ENCODE assay signal across 15 cellular contexts in the genomic region with DNA sequence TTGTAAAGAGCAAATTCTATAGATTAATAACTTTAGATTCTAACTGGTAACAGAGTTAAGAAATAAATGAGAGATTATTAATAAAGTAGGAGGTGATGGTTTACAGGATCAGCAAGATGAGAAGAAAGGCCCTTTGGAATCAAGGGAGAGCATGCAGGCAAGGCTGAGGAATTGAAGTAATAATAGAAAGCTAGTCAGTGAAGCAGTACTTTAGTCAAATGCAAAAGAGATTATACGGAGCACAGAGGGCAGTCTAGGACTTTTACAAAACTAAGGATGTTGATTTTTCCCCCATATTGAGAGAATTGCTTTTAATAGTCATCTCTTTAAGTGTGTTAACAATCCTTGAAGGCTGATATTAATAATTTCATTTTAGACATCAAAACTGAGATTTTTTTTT.
A peak's percentile ranks its signal among the peaks of the same experiment; 100 is the strongest.
DNase-seq lines count a peak whose midpoint lies in the region; ATAC-seq, FAIRE-seq and TF ChIP-seq lines count a peak whose summit lies in the region.
"Had no signal": no experiment of that assay in that cellular context is flagged by ENCODE, and none has a peak within 500 bp of the region (broad histone marks: within the 10 kb centered on the region; RNA-seq: fewer than 3 reads in every experiment).

No MANE protein-coding gene starts in this region.

- peak overlapping the region; percentile 74 for H3K4me2 ChIP-seq in SU-DHL-6 (ENCODE audit: low read depth, low read length, poor library complexity, severe bottlenecking)
- H3K4me2 ChIP-seq: A549 had no signal

- H2AFZ ChIP-seq in SU-DHL-6 (ENCODE audit: low read depth, low read length, severe bottlenecking): peak overlapping the region; percentile 23

- no peak for ATAC-seq in upper lobe of right lung
- no peak for ATAC-seq in activated CD8-positive, alpha-beta T cell treated with anti-CD3 and anti-CD28 coated beads, Interleukin-2, amount 10 ng/mL, durations not matched to agents 7 days and 5 days
- ATAC-seq: A549, K562 had no signal

- H3K36me3 ChIP-seq in HUES48 (ENCODE audit: control insufficient read depth, insufficient read depth, low read length) (no peaks in the 10 kb centered on the region), SU-DHL-6 (ENCODE audit: low read length) (no peaks in the 10 kb centered on the region), upper lobe of right lung (no peaks in the 10 kb centered on the region)
- H3K36me3 ChIP-seq: HAP-1 had no signal

- FAIRE-seq in HTR-8/SVneo (lab: Jason Lieb, UNC): no peak
- FAIRE-seq: A549, K562 had no signal

- H3K4me3 ChIP-seq in HUES48 (ENCODE audit: low read depth, low read length) (no peak overlapping the region), SU-DHL-6 (ENCODE audit: insufficient read depth, low read length, poor library complexity, severe bottlenecking) (no peak overlapping the region), upper lobe of right lung (no peak overlapping the region)
- H3K4me3 ChIP-seq: A549, HAP-1, K562 had no signal

- intact Hi-C loops in Calu3 (cut with micrococcal nuclease; ENCODE audit: unreplicated experiment) (no loop called here), upper lobe of right lung (cut with DNase I) (no loop called here)

- no peak for TF ChIP-seq CTCF in Calu3 (IDR thresholded peaks at IDR 0.05; ENCODE audit: unreplicated experiment)
- TF ChIP-seq CTCF in SU-DHL-6 (IDR thresholded peaks at IDR 0.05; ENCODE audit: insufficient read depth, low read length, poor library complexity, severe bottlenecking): no peak
- TF ChIP-seq CTCF in upper lobe of right lung (IDR thresholded peaks at IDR 0.05): no peak

- H3K9me3 ChIP-seq in HUES48 (ENCODE audit: control insufficient read depth, insufficient read depth, low read length): no peaks in the 10 kb centered on the region
- H3K9me3 ChIP-seq in SU-DHL-6 (ENCODE audit: insufficient read depth, low read length): no peaks in the 10 kb centered on the region
- no peaks in the 10 kb centered on the region for H3K9me3 ChIP-seq in upper lobe of right lung
- H3K9me3 ChIP-seq: A549, Caco-2, HAP-1 had no signal

- no peaks in the 10 kb centered on the region for H4K20me1 ChIP-seq in SU-DHL-6 (ENCODE audit: low read depth, low read length)

- H3K27ac Mint-ChIP-seq in Calu3 (ENCODE audit: unreplicated experiment): peak overlapping the region; percentile 20
- H3K27ac Mint-ChIP-seq in activated CD8-positive, alpha-beta T cell treated with anti-CD3 and anti-CD28 coated beads, Interleukin-2, amount 10 ng/mL, durations not matched to agents 7 days and 5 days: no peak overlapping the region
- H3K27ac Mint-ChIP-seq: CD8-positive, alpha-beta memory T cell had no signal

- BruUV-seq in Calu3 (replicated peaks; lab: Mats Ljungman, UMichigan): no TSS peak

- DNase-seq in Calu3: no peak
- no peak for DNase-seq in upper lobe of right lung
- DNase-seq in HTR-8/SVneo (ENCODE audit: insufficient read length, low spot score): no peak
- DNase-seq in activated CD8-positive, alpha-beta T cell treated with anti-CD3 and anti-CD28 coated beads, Interleukin-2, amount 10 ng/mL, durations not matched to agents 7 days and 5 days: no peak
- no peak for DNase-seq in NCI-H2171 (lab: John Stamatoyannopoulos, UW)
- DNase-seq: Caco-2; CD8-positive, alpha-beta memory T cell; DMS53; GF-D8; GOT3 had no signal

- peaks cover 15% of the 10 kb centered on the region for H3K4me1 Mint-ChIP-seq in Calu3 (ENCODE audit: low read depth, unreplicated experiment)
- H3K4me1 Mint-ChIP-seq in activated CD8-positive, alpha-beta T cell treated with anti-CD3 and anti-CD28 coated beads, Interleukin-2, amount 10 ng/mL, durations not matched to agents 7 days and 5 days (ENCODE audit: low read depth): no peaks in the 10 kb centered on the region
- H3K4me1 Mint-ChIP-seq: CD8-positive, alpha-beta memory T cell had no signal

- POLR2A ChIA-PET in activated CD8-positive, alpha-beta T cell treated with anti-CD3 and anti-CD28 coated beads, Interleukin-2, amount 10 ng/mL, durations not matched to agents 7 days and 5 days (lab: Charles Lee): no interaction called here

- CTCF ChIA-PET in Calu3 (lab: Charles Lee): no interaction called here
- CTCF ChIA-PET in activated CD8-positive, alpha-beta T cell treated with anti-CD3 and anti-CD28 coated beads, Interleukin-2, amount 10 ng/mL, durations not matched to agents 7 days and 5 days (lab: Charles Lee): no interaction called here

- H3F3A ChIP-seq in SU-DHL-6 (ENCODE audit: insufficient read depth): peaks cover 37% of the 10 kb centered on the region

- H3K9me2 ChIP-seq in SU-DHL-6 (replicated peaks; ENCODE audit: insufficient read depth, low read length): no peaks in the 10 kb centered on the region

- H3K4me1 ChIP-seq in HUES48 (ENCODE audit: control insufficient read depth, insufficient read depth, low read length) (peaks cover 13% of the 10 kb centered on the region), upper lobe of right lung (no peaks in the 10 kb centered on the region)
- H3K4me1 ChIP-seq: A549, Caco-2 had no signal

- H3K79me2 ChIP-seq in SU-DHL-6 (ENCODE audit: insufficient read depth, low read length): no peaks in the 10 kb centered on the region

- H3K9ac ChIP-seq in HUES48 (ENCODE audit: low read depth, low read length) (no peak overlapping the region), SU-DHL-6 (ENCODE audit: low read length) (peak overlapping the region; percentile 52)

- H3K27ac ChIP-seq in HUES48 (ENCODE audit: low read depth, low read length) (peak overlapping the region; percentile 18), SU-DHL-6 (ENCODE audit: low read depth, low read length) (peak overlapping the region; percentile 99; the same call in 1 of the 2 replicates), upper lobe of right lung (peak overlapping the region; percentile 14)
- H3K27ac ChIP-seq: A549 had no signal

- H3K4me3 Mint-ChIP-seq in Calu3 (ENCODE audit: low read depth, unreplicated experiment): no peak overlapping the region
- H3K4me3 Mint-ChIP-seq in activated CD8-positive, alpha-beta T cell treated with anti-CD3 and anti-CD28 coated beads, Interleukin-2, amount 10 ng/mL, durations not matched to agents 7 days and 5 days: no peak overlapping the region
- H3K4me3 Mint-ChIP-seq: CD8-positive, alpha-beta memory T cell had no signal

- no peaks in the 10 kb centered on the region for H3K27me3 Mint-ChIP-seq in Calu3 (ENCODE audit: unreplicated experiment)
- H3K27me3 Mint-ChIP-seq in activated CD8-positive, alpha-beta T cell treated with anti-CD3 and anti-CD28 coated beads, Interleukin-2, amount 10 ng/mL, durations not matched to agents 7 days and 5 days (ENCODE audit: low read depth): no peaks in the 10 kb centered on the region
- H3K27me3 Mint-ChIP-seq: CD8-positive, alpha-beta memory T cell had no signal

- H3K27me3 ChIP-seq in HUES48 (ENCODE audit: control insufficient read depth, insufficient read depth, low read length): no peaks in the 10 kb centered on the region
- H3K27me3 ChIP-seq in SU-DHL-6 (ENCODE audit: low read length): no peaks in the 10 kb centered on the region
- no peaks in the 10 kb centered on the region for H3K27me3 ChIP-seq in upper lobe of right lung

- H3K9me3 Mint-ChIP-seq in Calu3 (ENCODE audit: low read depth, unreplicated experiment): peaks cover 8% of the 10 kb centered on the region
- no peaks in the 10 kb centered on the region for H3K9me3 Mint-ChIP-seq in activated CD8-positive, alpha-beta T cell treated with anti-CD3 and anti-CD28 coated beads, Interleukin-2, amount 10 ng/mL, durations not matched to agents 7 days and 5 days (ENCODE audit: insufficient read depth)

- no peaks in the 10 kb centered on the region for H3K36me3 Mint-ChIP-seq in Calu3 (ENCODE audit: insufficient read depth, unreplicated experiment)
- H3K36me3 Mint-ChIP-seq in activated CD8-positive, alpha-beta T cell treated with anti-CD3 and anti-CD28 coated beads, Interleukin-2, amount 10 ng/mL, durations not matched to agents 7 days and 5 days (ENCODE audit: low read depth): no peaks in the 10 kb centered on the region

Comparison
In these comparisons a context has a peak if more than half of its experiments do, and no peak if none do; other contexts are left out.
1. H3K27ac ChIP-seq: peak in every context shown above with its lines; median percentile 99 in SU-DHL-6; 18 in HUES48; 14 in upper lobe of right lung.